In genomic region chr6:30470968-30471367, GRCh38 we compare ENCODE assay signal across 22 cellular contexts.
"Had no signal": no experiment of that assay in that cellular context is flagged by ENCODE, and none has a peak within 500 bp of the region (broad histone marks: within the 10 kb centered on the region; RNA-seq: fewer than 3 reads in every experiment).

No MANE protein-coding gene starts in this region.

- H3K4me1 Mint-ChIP-seq: nephron had no signal

- H3K36me3 ChIP-seq: esophagus muscularis mucosa, pancreas, tibial nerve had no signal

- H3K4me3 Mint-ChIP-seq: nephron; stimulated activated memory B cell treated with anti-CD40 and anti-IgM and Interleukin-4, amounts not matched to agents 10 μg/mL and 1 μg/mL and 100 μg/mL, for 72 hours; stimulated activated naive CD8-positive, alpha-beta T cell treated with anti-CD3 and anti-CD28 coated beads, Interleukin-15, amount 100 ng/mL, for 72 hours had no signal

- H3K27ac Mint-ChIP-seq: naive B cell; nephron; progenitor cell of endocrine pancreas; stimulated activated memory B cell treated with anti-CD40 and anti-IgM and Interleukin-4, amounts not matched to agents 10 μg/mL and 1 μg/mL and 100 μg/mL, for 72 hours; stimulated activated naive CD8-positive, alpha-beta T cell treated with anti-CD3 and anti-CD28 coated beads, Interleukin-15, amount 100 ng/mL, for 72 hours had no signal

- H3K27me3 ChIP-seq: testis had no signal

- DNase-seq: cortex of kidney; effector memory CD4-positive, alpha-beta T cell; foreskin melanocyte; head of caudate nucleus; left colon; left ventricle myocardium superior; mesenchymal stem cell; naive B cell; occipital lobe; pancreas; right cardiac atrium; stimulated activated CD4-positive, alpha-beta T cell treated with anti-CD3 and anti-CD28 coated beads, Interleukin-4, amount 100 ng/mL, for 24 hours; stimulated activated naive CD8-positive, alpha-beta T cell treated with anti-CD3 and anti-CD28 coated beads, Interleukin-15, amount 100 ng/mL, for 72 hours; testis had no signal

- H3K4me2 ChIP-seq: hepatocyte had no signal

- H3K9me3 Mint-ChIP-seq: stimulated activated memory B cell treated with anti-CD40 and anti-IgM and Interleukin-4, amounts not matched to agents 10 μg/mL and 1 μg/mL and 100 μg/mL, for 72 hours; stimulated activated naive CD8-positive, alpha-beta T cell treated with anti-CD3 and anti-CD28 coated beads, Interleukin-15, amount 100 ng/mL, for 72 hours had no signal

- ATAC-seq: left colon; left ventricle myocardium superior; pancreas; right cardiac atrium; stimulated activated memory B cell treated with anti-CD40 and anti-IgM and Interleukin-4, amounts not matched to agents 10 μg/mL and 1 μg/mL and 100 μg/mL, for 72 hours; stimulated activated naive CD8-positive, alpha-beta T cell treated with anti-CD3 and anti-CD28 coated beads, Interleukin-15, amount 100 ng/mL, for 72 hours had no signal

- H3K4me3 ChIP-seq: esophagus muscularis mucosa, hepatocyte, lung, pancreas, testis, tibial nerve had no signal

- H3K79me2 ChIP-seq: hepatocyte had no signal

- H2AFZ ChIP-seq: hepatocyte had no signal

- H3K9me3 ChIP-seq: esophagus muscularis mucosa, pancreas, testis had no signal

- H3K36me3 Mint-ChIP-seq: naive B cell; stimulated activated memory B cell treated with anti-CD40 and anti-IgM and Interleukin-4, amounts not matched to agents 10 μg/mL and 1 μg/mL and 100 μg/mL, for 72 hours had no signal

- H3K27ac ChIP-seq: epithelial cell of prostate, esophagus muscularis mucosa, hepatocyte, pancreas, testis, tibial nerve had no signal
